Comparison of ENCODE assay signal across 27 cellular contexts in genomic region chr16:85927938-85928337, GRCh38. TPM values are rescaled to one million over a fixed set of nuclear protein-coding genes. Genes with fewer than 3 reads are reported as not detected.
DNase-seq lines count a peak whose midpoint lies in the region; ATAC-seq, FAIRE-seq and TF ChIP-seq lines count a peak whose summit lies in the region.
"Had no signal": no experiment of that assay in that cellular context is flagged by ENCODE, and none has a peak within 500 bp of the region (broad histone marks: within the 10 kb centered on the region; RNA-seq: fewer than 3 reads in every experiment).

No MANE protein-coding gene starts in this region.

- H3K36me3 Mint-ChIP-seq in activated T-cell treated with anti-CD3 and anti-CD28 coated beads, Interleukin-2, amount 50 U/mL, for 4 hours (ENCODE audit: insufficient read depth): no peaks in the 10 kb centered on the region
- peaks cover 0 to 1% of the 10 kb centered on the region in 2 donors for H3K36me3 Mint-ChIP-seq in activated T-cell treated with anti-CD3 and anti-CD28 coated beads, Interleukin-2, amount 50 U/mL, for 72 hours (ENCODE audit: insufficient read depth in 2 of 2)
- peaks cover 0 to 3% (median 0%) of the 10 kb centered on the region in 5 donors for H3K36me3 Mint-ChIP-seq in naive thymus-derived CD4-positive, alpha-beta T cell

- DNase-seq in activated T-cell treated with anti-CD3 and anti-CD28 coated beads, Interleukin-2, amount 50 U/mL, for 4 hours: no peak
- DNase-seq in activated T-cell treated with anti-CD3 and anti-CD28 coated beads, Interleukin-2, amount 50 U/mL, for 72 hours: no peak
- DNase-seq in Kasumi-1 (lab: John Stamatoyannopoulos, UW): peak; percentile 46 to 89
- DNase-seq in GM12878 (ENCODE audit: low read depth, low spot score): no peak
- no peak for DNase-seq in smooth muscle cell (lab: John Stamatoyannopoulos, UW; ENCODE audit: unreplicated experiment)
- no peak for DNase-seq in NCI-H774 (lab: John Stamatoyannopoulos, UW)
- DNase-seq in naive thymus-derived CD4-positive, alpha-beta T cell: no peak
- no peak for DNase-seq in A673 (ENCODE audit: low spot score)
- DNase-seq: activated CD4-positive, alpha-beta T cell treated with anti-CD3 and anti-CD28 coated beads, Interleukin-2, amount 50 U/mL, for 4 hours; activated CD8-positive, alpha-beta memory T cell treated with anti-CD3 and anti-CD28 coated beads, Interleukin-2, amount 50 U/mL, for 48 hours; activated gamma-delta T cell treated with Interleukin-2 at 50 U/mL for 16 hours; effector CD8-positive, alpha-beta T cell; heart right ventricle; left colon; NCI-H748 treated with DMSO at 0.1 percent for 48 hours; OCI-M1; SK-N-SH; stimulated activated CD4-positive, alpha-beta T cell treated with anti-CD3 and anti-CD28 coated beads, Interleukin-4, amount 100 ng/mL, for 1 hour; stimulated activated naive CD4-positive, alpha-beta T cell treated with Interleukin-2 at 50 U/mL for 16 hours; T-helper 2 cell had no signal

- H3K4me1 ChIP-seq in GM12878 (ENCODE audit: control insufficient read depth, insufficient read depth, low read length) (peaks cover 14% of the 10 kb centered on the region), smooth muscle cell (ENCODE audit: low read depth) (no peaks in the 10 kb centered on the region), A673 (ENCODE audit: insufficient read depth, low read length, poor library complexity, severe bottlenecking) (no peaks in the 10 kb centered on the region)
- no peaks in the 10 kb centered on the region for H3K4me1 ChIP-seq in naive thymus-derived CD4-positive, alpha-beta T cell (ENCODE audit: control insufficient read depth in 2 of 2, insufficient read depth in 2 of 2, low read length in 2 of 2)
- H3K4me1 ChIP-seq: HAP-1 had no signal

- BruUV-seq in GM12878 (replicated peaks; lab: Mats Ljungman, UMichigan): no TSS peak
- no TSS peak for BruUV-seq in A673 (replicated peaks; lab: Mats Ljungman, UMichigan)

- H4K20me1 ChIP-seq in GM12878 (ENCODE audit: control insufficient read depth, insufficient read depth): no peaks in the 10 kb centered on the region
- no peaks in the 10 kb centered on the region for H4K20me1 ChIP-seq in smooth muscle cell (ENCODE audit: low read depth)

- H3F3A ChIP-seq in smooth muscle cell (ENCODE audit: low read depth): peaks cover 6% of the 10 kb centered on the region

- FAIRE-seq in GM12878 (lab: Jason Lieb, UNC): peak; percentile 31
- FAIRE-seq: bronchial epithelial cell, colon had no signal

- H3K27ac Mint-ChIP-seq in activated T-cell treated with anti-CD3 and anti-CD28 coated beads, Interleukin-2, amount 50 U/mL, for 72 hours: no peak overlapping the region
- H3K27ac Mint-ChIP-seq in naive thymus-derived CD4-positive, alpha-beta T cell: peak overlapping the region in 1 of 9 donors; percentile 65

- no peak for TF ChIP-seq RAD21 in GM12878 (IDR thresholded peaks at IDR 0.05; ENCODE audit: insufficient read depth, low read depth, low read length)

- peak overlapping the region; percentile 53 for H3K4me3 Mint-ChIP-seq in activated T-cell treated with anti-CD3 and anti-CD28 coated beads, Interleukin-2, amount 50 U/mL, for 4 hours
- peak overlapping the region in 1 of 2 donors; percentile 54 for H3K4me3 Mint-ChIP-seq in activated T-cell treated with anti-CD3 and anti-CD28 coated beads, Interleukin-2, amount 50 U/mL, for 72 hours
- H3K4me3 Mint-ChIP-seq in naive thymus-derived CD4-positive, alpha-beta T cell: no peak overlapping the region

- no peak for TF ChIP-seq CTCF in GM12878 (IDR thresholded peaks at IDR 0.05 in 2 of 3, conservative IDR thresholded peaks at IDR 0.05 in 1 of 3; ENCODE audit: control insufficient read depth in 2 of 3, extremely low read depth in 1 of 3, insufficient read depth in 1 of 3, low read depth in 3 of 3, low read length in 3 of 3)
- TF ChIP-seq CTCF in smooth muscle cell (IDR thresholded peaks at IDR 0.05; ENCODE audit: borderline replicate concordance, insufficient read depth, poor library complexity, severe bottlenecking): no peak
- TF ChIP-seq CTCF in A673 (conservative IDR thresholded peaks at IDR 0.05; ENCODE audit: low read depth, low read length): no peak

- no peak overlapping the region for H3K4me3 ChIP-seq in GM12878
- H3K4me3 ChIP-seq in smooth muscle cell: no peak overlapping the region
- H3K4me3 ChIP-seq in naive thymus-derived CD4-positive, alpha-beta T cell (ENCODE audit: low read length): no peak overlapping the region
- no peak overlapping the region for H3K4me3 ChIP-seq in A673 (ENCODE audit: low read depth, low read length, poor library complexity, severe bottlenecking)
- H3K4me3 ChIP-seq: HAP-1, heart right ventricle, ovary had no signal

- no peak overlapping the region for H3K4me2 ChIP-seq in GM12878 (ENCODE audit: control insufficient read depth, insufficient read depth)
- peak overlapping the region; percentile 30 for H3K4me2 ChIP-seq in smooth muscle cell
- H3K4me2 ChIP-seq: SK-N-SH had no signal

- no peaks in the 10 kb centered on the region for H3K9me3 ChIP-seq in GM12878 (replicated peaks; ENCODE audit: control insufficient read depth, insufficient read depth, low read length)
- no peaks in the 10 kb centered on the region for H3K9me3 ChIP-seq in smooth muscle cell (replicated peaks; ENCODE audit: low read depth)
- H3K9me3 ChIP-seq in naive thymus-derived CD4-positive, alpha-beta T cell (ENCODE audit: control insufficient read depth in 2 of 3, low read length in 3 of 3): no peaks in the 10 kb centered on the region
- no peaks in the 10 kb centered on the region for H3K9me3 ChIP-seq in A673 (ENCODE audit: low read depth, low read length, poor library complexity, severe bottlenecking)
- H3K9me3 ChIP-seq: HAP-1, heart right ventricle, ovary, SK-N-SH had no signal

- whole genome bisulfite sequencing in GM12878 (ENCODE audit: insufficient coverage, insufficient replicate concordance, low lambda C conversion rate, missing lambda C conversion rate): 64% methylated on average over 8 of the region's 8 CpGs
- WGBS in smooth muscle cell (ENCODE audit: low lambda C conversion rate): 82% methylated on average over 8 of the region's 8 CpGs

- no peak for TF ChIP-seq POLR2A in GM12878 (IDR thresholded peaks at IDR 0.05; ENCODE audit: low read depth, low read length)

- H3K36me3 ChIP-seq in GM12878 (ENCODE audit: control insufficient read depth in 2 of 2, insufficient read depth in 2 of 2, low read length in 1 of 2): no peaks in the 10 kb centered on the region
- no peaks in the 10 kb centered on the region for H3K36me3 ChIP-seq in smooth muscle cell (ENCODE audit: low read depth)
- no peaks in the 10 kb centered on the region for H3K36me3 ChIP-seq in naive thymus-derived CD4-positive, alpha-beta T cell (ENCODE audit: control insufficient read depth in 2 of 3, insufficient read depth in 3 of 3, low read length in 3 of 3)
- H3K36me3 ChIP-seq in A673 (ENCODE audit: insufficient read depth, low read length, poor library complexity, severe bottlenecking): no peaks in the 10 kb centered on the region
- H3K36me3 ChIP-seq: HAP-1, heart right ventricle, ovary had no signal

- H3K27me3 ChIP-seq in GM12878 (replicated peaks in 1 of 2; ENCODE audit: control insufficient read depth in 2 of 2, insufficient read depth in 2 of 2, low read length in 1 of 2) (no peaks in the 10 kb centered on the region), smooth muscle cell (ENCODE audit: low read depth) (no peaks in the 10 kb centered on the region), A673 (replicated peaks; ENCODE audit: insufficient read depth, low read depth, low read length, poor library complexity) (peaks cover 17% of the 10 kb centered on the region)
- no peaks in the 10 kb centered on the region for H3K27me3 ChIP-seq in naive thymus-derived CD4-positive, alpha-beta T cell (ENCODE audit: control insufficient read depth in 2 of 2, insufficient read depth in 2 of 2, low read length in 2 of 2)
- H3K27me3 ChIP-seq: ovary had no signal

- H3K79me2 ChIP-seq in GM12878 (ENCODE audit: control insufficient read depth, insufficient read depth, low read length) (no peaks in the 10 kb centered on the region), smooth muscle cell (ENCODE audit: low read depth) (no peaks in the 10 kb centered on the region)

- ATAC-seq in activated T-cell treated with anti-CD3 and anti-CD28 coated beads, Interleukin-2, amount 50 U/mL, for 4 hours: no peak
- ATAC-seq in activated T-cell treated with anti-CD3 and anti-CD28 coated beads, Interleukin-2, amount 50 U/mL, for 72 hours (replicated peaks in 1 of 2): no peak
- ATAC-seq in GM12878: no peak
- ATAC-seq in naive thymus-derived CD4-positive, alpha-beta T cell: no peak
- ATAC-seq: left colon had no signal

- peaks cover 4% of the 10 kb centered on the region for H3K27me3 Mint-ChIP-seq in activated T-cell treated with anti-CD3 and anti-CD28 coated beads, Interleukin-2, amount 50 U/mL, for 4 hours (ENCODE audit: low read depth)
- H3K27me3 Mint-ChIP-seq in activated T-cell treated with anti-CD3 and anti-CD28 coated beads, Interleukin-2, amount 50 U/mL, for 72 hours (ENCODE audit: low read depth): peaks cover 33% of the 10 kb centered on the region
- peaks cover 0 to 3% (median 0%) of the 10 kb centered on the region in 5 donors for H3K27me3 Mint-ChIP-seq in naive thymus-derived CD4-positive, alpha-beta T cell

- RAD21 ChIA-PET in GM12878 (lab: Charles Lee; ENCODE audit: unreplicated experiment): interaction anchor here (1.2 kb wide), 1 partner anchor 85 kb away, joined by 3 read pairs; no protein-coding TSS in a partner anchor

- H3K9ac ChIP-seq in GM12878 (ENCODE audit: control insufficient read depth, insufficient read depth, low read length) (no peak overlapping the region), smooth muscle cell (ENCODE audit: low read depth) (no peak overlapping the region)
- H3K9ac ChIP-seq: SK-N-SH had no signal

- CTCF ChIA-PET in GM12878 (lab: Yijun Ruan, JAX): interaction anchor here (1.2 kb wide), 1 partner anchor 109 kb away, joined by 4 read pairs; no protein-coding TSS in a partner anchor
- CTCF ChIA-PET in naive thymus-derived CD4-positive, alpha-beta T cell (lab: Charles Lee): no interaction called here
- CTCF ChIA-PET in A673 (lab: Charles Lee): interaction anchor here (0.7 kb wide), 1 partner anchor 1329 kb away, joined by 3 read pairs; no protein-coding TSS in a partner anchor

- H3K4me1 Mint-ChIP-seq in activated T-cell treated with anti-CD3 and anti-CD28 coated beads, Interleukin-2, amount 50 U/mL, for 4 hours (ENCODE audit: low read depth): peaks cover 36% of the 10 kb centered on the region
- H3K4me1 Mint-ChIP-seq in activated T-cell treated with anti-CD3 and anti-CD28 coated beads, Interleukin-2, amount 50 U/mL, for 72 hours (ENCODE audit: low read depth): peaks cover 60% of the 10 kb centered on the region
- peaks cover 0 to 14% (median 4%) of the 10 kb centered on the region in 7 donors for H3K4me1 Mint-ChIP-seq in naive thymus-derived CD4-positive, alpha-beta T cell

- POLR2A ChIA-PET in GM12878 (lab: Charles Lee) (interaction anchor here (0.6 to 1.1 kb wide), 2 partner anchors 18 to 1262 kb away, joined by 3 to 6 read pairs; no protein-coding TSS in a partner anchor), A673 (lab: Charles Lee; ENCODE audit: low non-redundant PET) (no interaction called here)
- POLR2A ChIA-PET in naive thymus-derived CD4-positive, alpha-beta T cell (lab: Charles Lee): no interaction called here

- no peak for TF ChIP-seq EP300 in GM12878 (IDR thresholded peaks at IDR 0.05; ENCODE audit: borderline replicate concordance in 1 of 2, control insufficient read depth in 1 of 2, low read depth in 2 of 2, low read length in 2 of 2)

- no peak overlapping the region for H3K27ac ChIP-seq in GM12878 (ENCODE audit: control insufficient read depth, insufficient read depth)
- H3K27ac ChIP-seq in smooth muscle cell (ENCODE audit: low read depth): no peak overlapping the region
- no peak overlapping the region for H3K27ac ChIP-seq in naive thymus-derived CD4-positive, alpha-beta T cell (ENCODE audit: low read depth, low read length)
- no peak overlapping the region for H3K27ac ChIP-seq in A673 (ENCODE audit: low read depth, low read length, poor library complexity, severe bottlenecking)
- H3K27ac ChIP-seq: C4-2B, heart right ventricle, ovary had no signal

- in situ Hi-C loops in GM12878 (cut with MboI): no loop called here

- SMC1A ChIA-PET in GM12878 (lab: Charles Lee; ENCODE audit: uncharacterized antibody, unreplicated experiment): interaction anchor here (0.9 to 1.6 kb wide), 4 partner anchors 11 to 26 kb away, joined by 3 to 6 read pairs (median 4); no protein-coding TSS in a partner anchor

- H2AFZ ChIP-seq in GM12878 (ENCODE audit: control insufficient read depth, low read depth, low read length): no peak overlapping the region
- no peak overlapping the region for H2AFZ ChIP-seq in smooth muscle cell (ENCODE audit: low read depth)

- intact Hi-C loops in GM12878 (cut with micrococcal nuclease; ENCODE audit: unreplicated experiment): no loop called here
- intact Hi-C loops in naive thymus-derived CD4-positive, alpha-beta T cell (cut with micrococcal nuclease): no loop called here
- intact Hi-C loops in A673 (cut with micrococcal nuclease; ENCODE audit: unreplicated experiment): no loop called here

- no peaks in the 10 kb centered on the region for H3K9me3 Mint-ChIP-seq in activated T-cell treated with anti-CD3 and anti-CD28 coated beads, Interleukin-2, amount 50 U/mL, for 4 hours
- H3K9me3 Mint-ChIP-seq in activated T-cell treated with anti-CD3 and anti-CD28 coated beads, Interleukin-2, amount 50 U/mL, for 72 hours: no peaks in the 10 kb centered on the region
- H3K9me3 Mint-ChIP-seq in naive thymus-derived CD4-positive, alpha-beta T cell: peaks cover 0 to 3% (median 0%) of the 10 kb centered on the region in 11 donors

RNA-seq across cellular contexts. Expression of gene IRF8, which starts 29.0 kb away (rescaled TPM):
- 100 to 1,000 TPM; 561 to 775 (median 745) TPM for total RNA-seq in activated T-cell treated with anti-CD3 and anti-CD28 coated beads, Interleukin-2, amount 50 U/mL, for 4 hours
- 10 to 100 TPM; 46.8 to 52.4 TPM for total RNA-seq in activated T-cell treated with anti-CD3 and anti-CD28 coated beads, Interleukin-2, amount 50 U/mL, for 72 hours
- 220 and 236 TPM in 2 replicates for total RNA-seq in GM12878 (2013; cell fraction: nucleolus; rRNA removed)
- total RNA-seq in GM12878 (2014; rRNA removed): 229 and 237 TPM in 2 replicates
- total RNA-seq in GM12878 (2014; rRNA removed; fragmentation: Illumina TruSeq; extraction: Trizol): 164 and 167 TPM in 2 replicates
- total RNA-seq in GM12878 (2021): 181 and 191 TPM in 2 replicates
- 62.7 TPM for polyA plus RNA-seq in GM12878 (2011; ENCODE audit: low read depth)
- 220 and 328 TPM in 2 replicates for polyA plus RNA-seq in GM12878 (2011; rRNA removed)
- 175 and 263 TPM in 2 replicates for polyA plus RNA-seq in GM12878 (2011; cell fraction: cytosol; rRNA removed)
- 312 and 314 TPM in 2 replicates for polyA plus RNA-seq in GM12878 (2011; cell fraction: nucleus; rRNA removed)
- polyA plus RNA-seq in GM12878 (2012): 116 and 131 TPM in 2 replicates
- polyA plus RNA-seq in GM12878 (2014; fragmentation: Illumina TruSeq; extraction: Trizol): 181 and 269 TPM in 2 replicates
- polyA plus RNA-seq in GM12878 (2014; fragmentation: Nextera tagmentation; extraction: Ambion mirVana): 10 to 100 TPM; 17.1 to 34.5 TPM
- 179 and 194 TPM in 2 replicates for polyA plus RNA-seq in GM12878 (2014; rRNA removed)
- polyA plus RNA-seq in GM12878 (2016; fragmentation: Nextera tagmentation; extraction: Ambion mirVana): 100 to 1,000 TPM; 104 to 121 TPM
- polyA minus RNA-seq in GM12878 (2011; rRNA and poly(A)+ RNA removed): 201 and 208 TPM in 2 replicates
- polyA minus RNA-seq in GM12878 (2011; cell fraction: cytosol; rRNA and poly(A)+ RNA removed): 109 and 123 TPM in 2 replicates
- polyA minus RNA-seq in GM12878 (2011; cell fraction: nucleus; rRNA and poly(A)+ RNA removed): 155 and 194 TPM in 2 replicates
- total RNA-seq in smooth muscle cell: 1.1 and 3.4 TPM in 2 replicates
- polyA plus RNA-seq in smooth muscle cell: 0.88 and 2.6 TPM in 2 replicates
- total RNA-seq in naive thymus-derived CD4-positive, alpha-beta T cell: 100 to 1,000 TPM in 1 of 5 experiments, 10 to 100 TPM in 2, 1 to 10 TPM in 2; 3.5 to 105 (median 19.9) TPM
- polyA plus RNA-seq in naive thymus-derived CD4-positive, alpha-beta T cell: 1 to 10 TPM; 4.5 to 6.4 TPM
- total RNA-seq in A673 (2021): 0.19 TPM in 1 of 2 replicates, not detected in the other
- total RNA-seq: bronchial epithelial cell, fibroblast of villous mesenchyme, IMR-90 had no signal
- polyA plus RNA-seq: IMR-90, SK-N-SH had no signal

Comparison
In these comparisons a context has a peak if more than half of its experiments do, and no peak if none do; other contexts are left out.
1. DNase-seq: peak in Kasumi-1 (2 of 2); none in activated T-cell treated with anti-CD3 and anti-CD28 coated beads, Interleukin-2, amount 50 U/mL, for 4 hours (single experiment), activated T-cell treated with anti-CD3 and anti-CD28 coated beads, Interleukin-2, amount 50 U/mL, for 72 hours (0 of 2), GM12878 (single experiment), smooth muscle cell (single experiment), NCI-H774 (single experiment), naive thymus-derived CD4-positive, alpha-beta T cell (0 of 9) and A673 (single experiment).